Comparison of ENCODE assay signal across 17 cellular contexts in the genomic region with DNA sequence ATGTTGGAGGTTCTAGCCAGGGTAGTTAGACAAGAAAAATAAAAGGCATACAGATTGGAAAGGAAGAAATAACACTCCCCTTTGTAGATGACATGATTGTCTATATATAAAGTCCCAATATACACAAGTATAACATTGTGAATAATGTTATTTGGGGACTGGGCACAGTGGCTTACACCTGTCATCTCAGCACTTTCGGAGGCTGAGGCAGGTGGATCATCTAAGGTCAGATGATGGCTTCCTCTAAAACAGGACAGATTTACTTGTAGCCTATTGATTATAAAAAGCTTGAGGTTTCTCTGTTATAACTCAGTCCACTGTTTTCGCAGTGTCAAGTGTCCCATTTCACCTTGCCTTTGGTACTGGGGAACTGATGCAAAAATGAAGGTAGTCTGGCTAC. TPM values are rescaled to one million over a fixed set of nuclear protein-coding genes. Genes with fewer than 3 reads are reported as not detected.
DNase-seq lines count a peak whose midpoint lies in the region; ATAC-seq lines count a peak whose summit lies in the region.
"Had no signal": no experiment of that assay in that cellular context is flagged by ENCODE, and none has a peak within 500 bp of the region (broad histone marks: within the 10 kb centered on the region; RNA-seq: fewer than 3 reads in every experiment).

No MANE protein-coding gene starts in this region.

- H3K27me3 Mint-ChIP-seq in activated naive CD4-positive, alpha-beta T cell treated with anti-CD3 and anti-CD28 coated beads, Interleukin-2, amount 10 ng/mL, durations not matched to agents 7 days and 5 days: no peaks in the 10 kb centered on the region
- H3K27me3 Mint-ChIP-seq in T-cell: no peaks in the 10 kb centered on the region
- H3K27me3 Mint-ChIP-seq in central memory CD8-positive, alpha-beta T cell: no peaks in the 10 kb centered on the region
- H3K27me3 Mint-ChIP-seq: brain, naive B cell had no signal

- no peak for DNase-seq in activated naive CD4-positive, alpha-beta T cell treated with anti-CD3 and anti-CD28 coated beads, Interleukin-2, amount 10 ng/mL, durations not matched to agents 7 days and 5 days
- DNase-seq in activated naive CD4-positive, alpha-beta T cell (lab: John Stamatoyannopoulos, UW): no peak
- no peak for DNase-seq in T-cell
- DNase-seq in central memory CD8-positive, alpha-beta T cell (ENCODE audit: low spot score in 2 of 2): no peak
- DNase-seq in NOMO-1 treated with dmso at 0.1 percent for 144 hours (lab: John Stamatoyannopoulos, UW; ENCODE audit: unreplicated experiment): no peak
- DNase-seq in occipital lobe (lab: John Stamatoyannopoulos, UW): no peak
- DNase-seq: activated CD8-positive, alpha-beta memory T cell treated with anti-CD3 and anti-CD28 coated beads for 24 hours; DND-41; H7; left ventricle myocardium superior; naive B cell; NCI-H446 treated with DMSO at 0.1 percent for 48 hours; PC-9; SHP77; transverse colon had no signal

- peaks cover 2% of the 10 kb centered on the region for H3K9me3 Mint-ChIP-seq in activated naive CD4-positive, alpha-beta T cell treated with anti-CD3 and anti-CD28 coated beads, Interleukin-2, amount 10 ng/mL, durations not matched to agents 7 days and 5 days
- no peaks in the 10 kb centered on the region for H3K9me3 Mint-ChIP-seq in T-cell
- no peaks in the 10 kb centered on the region for H3K9me3 Mint-ChIP-seq in central memory CD8-positive, alpha-beta T cell
- H3K9me3 Mint-ChIP-seq: naive B cell had no signal

- no peak overlapping the region for H3K4me3 Mint-ChIP-seq in activated naive CD4-positive, alpha-beta T cell treated with anti-CD3 and anti-CD28 coated beads, Interleukin-2, amount 10 ng/mL, durations not matched to agents 7 days and 5 days
- peak overlapping the region in 2 of 3 donors; percentile 21 to 60 for H3K4me3 Mint-ChIP-seq in T-cell
- H3K4me3 Mint-ChIP-seq in central memory CD8-positive, alpha-beta T cell: no peak overlapping the region
- H3K4me3 Mint-ChIP-seq: brain, naive B cell had no signal

- H3K36me3 Mint-ChIP-seq in activated naive CD4-positive, alpha-beta T cell treated with anti-CD3 and anti-CD28 coated beads, Interleukin-2, amount 10 ng/mL, durations not matched to agents 7 days and 5 days: peaks cover 69% of the 10 kb centered on the region
- H3K36me3 Mint-ChIP-seq in T-cell: peaks cover 51% of the 10 kb centered on the region
- peaks cover 44% of the 10 kb centered on the region for H3K36me3 Mint-ChIP-seq in central memory CD8-positive, alpha-beta T cell (ENCODE audit: insufficient read depth)

- POLR2A ChIA-PET in T-cell (lab: Charles Lee): no interaction called here

- no peak for ATAC-seq in T-cell (replicated peaks in 1 of 4)
- no peak for ATAC-seq in central memory CD8-positive, alpha-beta T cell (replicated peaks; ENCODE audit: extremely low read depth, poor library complexity, severe bottlenecking)
- no peak for ATAC-seq in HG02623 (IDR thresholded peaks at IDR 0.05; ENCODE audit: unreplicated experiment)
- ATAC-seq: left ventricle myocardium superior had no signal

- peak overlapping the region; percentile 82 for H3K27ac Mint-ChIP-seq in activated naive CD4-positive, alpha-beta T cell treated with anti-CD3 and anti-CD28 coated beads, Interleukin-2, amount 10 ng/mL, durations not matched to agents 7 days and 5 days
- peak overlapping the region; percentile 86 to 91 for H3K27ac Mint-ChIP-seq in T-cell
- peak overlapping the region; percentile 96 for H3K27ac Mint-ChIP-seq in central memory CD8-positive, alpha-beta T cell (ENCODE audit: low read depth)
- H3K27ac Mint-ChIP-seq: brain had no signal

- CTCF ChIA-PET in activated naive CD4-positive, alpha-beta T cell treated with anti-CD3 and anti-CD28 coated beads, Interleukin-2, amount 10 ng/mL, durations not matched to agents 7 days and 5 days (lab: Charles Lee): interaction anchor here (1.0 kb wide), 1 partner anchor 16 kb away, joined by 3 read pairs; no protein-coding TSS in a partner anchor
- CTCF ChIA-PET in T-cell (lab: Charles Lee): no interaction called here

- H3K4me1 Mint-ChIP-seq in activated naive CD4-positive, alpha-beta T cell treated with anti-CD3 and anti-CD28 coated beads, Interleukin-2, amount 10 ng/mL, durations not matched to agents 7 days and 5 days: peaks cover 60% of the 10 kb centered on the region
- peaks cover 84 to 90% (median 87%) of the 10 kb centered on the region in 3 donors for H3K4me1 Mint-ChIP-seq in T-cell
- peaks cover 59% of the 10 kb centered on the region for H3K4me1 Mint-ChIP-seq in central memory CD8-positive, alpha-beta T cell
- H3K4me1 Mint-ChIP-seq: brain had no signal

RNA-seq across cellular contexts. Expression of a gene that starts 19.6 kb away (rescaled TPM):
- total RNA-seq in T-cell (100 to 1,000 TPM; 376 to 547 (median 410) TPM), occipital lobe (176 TPM)

RNA-seq across cellular contexts. Expression of a gene that starts 20.0 kb away (rescaled TPM):
- total RNA-seq in T-cell (10 to 100 TPM; 46.9 to 54.1 (median 49.1) TPM), occipital lobe (31.2 TPM)

Comparison
In these comparisons a context has a peak if more than half of its experiments do, and no peak if none do; other contexts are left out.
1. H3K4me3 Mint-ChIP-seq: peak in T-cell (2 of 3); none in activated naive CD4-positive, alpha-beta T cell treated with anti-CD3 and anti-CD28 coated beads, Interleukin-2, amount 10 ng/mL, durations not matched to agents 7 days and 5 days (single experiment) and central memory CD8-positive, alpha-beta T cell (single experiment).
2. Peak in every context shown above with its lines, with median percentiles within 50 percentile points of each other: H3K27ac Mint-ChIP-seq.